In genomic region chr2:168424112-168424951, GRCh38 we compare ENCODE assay signal across 1 cellular context.
TF ChIP-seq lines count a peak whose summit lies in the region.

No MANE protein-coding gene starts in this region.

TF ChIP-seq in GM23338, 12 proteins besides CTCF, POLR2A, EP300 and RAD21:
- TF ChIP-seq ZNF462 (CRISPR knock-in tag; IDR thresholded peaks at IDR 0.05) (0 out of 2 replicates have a peak, but pooled peaks have one; percentile 54), ZNF331 (CRISPR knock-in tag; IDR thresholded peaks at IDR 0.05; ENCODE audit: low read depth) (no peak)
